In the genomic region with DNA sequence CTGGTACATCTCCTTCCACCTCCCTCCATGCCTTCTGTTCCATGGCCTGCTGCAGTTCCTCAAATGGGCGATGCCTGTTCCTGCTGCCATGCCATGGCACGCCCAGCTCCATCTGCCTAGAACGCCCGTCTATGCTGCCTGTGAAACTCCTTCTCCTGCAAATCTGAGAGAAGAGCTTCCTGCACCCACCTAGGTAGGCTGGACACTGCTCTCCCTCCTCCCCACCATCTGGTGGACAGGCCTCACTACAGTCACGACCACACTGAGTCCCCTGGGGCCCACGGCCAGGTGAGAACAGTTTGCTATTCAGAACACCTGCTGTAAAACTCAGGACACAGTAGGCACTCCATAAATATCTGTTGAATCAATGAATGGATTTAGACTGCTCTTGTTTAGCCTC, we compare ENCODE assay signal across 21 cellular contexts.
DNase-seq lines count a peak whose midpoint lies in the region; ATAC-seq, FAIRE-seq and TF ChIP-seq lines count a peak whose summit lies in the region.
"Had no signal": no experiment of that assay in that cellular context is flagged by ENCODE, and none has a peak within 500 bp of the region (broad histone marks: within the 10 kb centered on the region; RNA-seq: fewer than 3 reads in every experiment).

No MANE protein-coding gene starts in this region.

- TF ChIP-seq RAD21 in HepG2 (CRISPR knock-in tag; IDR thresholded peaks at IDR 0.05) = no peak

- H3K36me3 ChIP-seq in HepG2 (replicated peaks in 1 of 2; ENCODE audit: control insufficient read depth in 1 of 2, insufficient read depth in 2 of 2, low read length in 2 of 2) (no peaks in the 10 kb centered on the region), right lobe of liver (no peaks in the 10 kb centered on the region), bronchial epithelial cell (ENCODE audit: control insufficient read depth, insufficient read depth, low read length) (no peaks in the 10 kb centered on the region)
- H3K36me3 ChIP-seq: BE2C had no signal

- 39% methylated on average over 6 of the region's 6 CpGs for WGBS in HepG2 (ENCODE audit: low lambda C conversion rate)
- 42% methylated on average over 2 of the region's 6 CpGs for WGBS in right lobe of liver (ENCODE audit: insufficient coverage, low coverage, low lambda C conversion rate, missing lambda C conversion rate)

- DNase-seq in HepG2 (ENCODE audit: low spot score) (no peak), right lobe of liver (no peak), NCI-H2171 treated with DMSO at 0.1 percent for 48 hours (lab: John Stamatoyannopoulos, UW) (peak; percentile 56), bronchial epithelial cell (ENCODE audit: low read depth) (no peak), hypothalamus (lab: John Stamatoyannopoulos, UW) (no peak)
- DNase-seq: ACHN; BE2C; C1 segment of cervical spinal cord; CD4-positive, CD25-positive, alpha-beta regulatory T cell; CD8-positive, alpha-beta memory T cell; COR-L47; DMS153; DMS79; GDM1; GOT3; H9 had no signal

- H3K27ac ChIP-seq in HepG2 (ENCODE audit: extremely low read length, insufficient read depth, low read length) (no peak overlapping the region), right lobe of liver (no peak overlapping the region)

- H3K4me1 ChIP-seq in HepG2 (ENCODE audit: insufficient read depth, low read length) = no peaks in the 10 kb centered on the region
- no peaks in the 10 kb centered on the region for H3K4me1 ChIP-seq in right lobe of liver
- H3K4me1 ChIP-seq: BE2C had no signal

- TF ChIP-seq CTCF in HepG2 (CRISPR knock-in tag; IDR thresholded peaks at IDR 0.05) (no peak), right lobe of liver (IDR thresholded peaks at IDR 0.05) (no peak), bronchial epithelial cell (IDR thresholded peaks at IDR 0.05; ENCODE audit: insufficient read depth, low read length, severe bottlenecking) (no peak)

- FAIRE-seq in HepG2 (lab: Jason Lieb, UNC) (no peak), bronchial epithelial cell (lab: Jason Lieb, UNC) (peak; percentile 40)
- FAIRE-seq: A204.1, GM12892, GM18507 had no signal

- H4K20me1 ChIP-seq in HepG2 (ENCODE audit: insufficient read depth, low read length) = no peaks in the 10 kb centered on the region

- in situ Hi-C loops in HepG2 (cut with HindIII; ENCODE audit: extremely low pct_ligation_motif_present, low pct_unique_long_range_greater_than_20kb) = loop anchor here (25.0 kb wide), 1 partner anchor 137 kb away; no protein-coding TSS in a partner anchor

- TF ChIP-seq POLR2A in HepG2 (IDR thresholded peaks at IDR 0.05; ENCODE audit: insufficient read depth in 1 of 2, low read depth in 2 of 2, low read length in 2 of 2) = no peak
- no peak for TF ChIP-seq POLR2A in right lobe of liver (IDR thresholded peaks at IDR 0.05)

- no peaks in the 10 kb centered on the region for H3K79me2 ChIP-seq in HepG2 (ENCODE audit: insufficient read depth, low read length)

- H3K9ac ChIP-seq in HepG2 (ENCODE audit: insufficient read depth, low read depth, low read length) = no peak overlapping the region

- POLR2A ChIA-PET in HepG2 (lab: Yijun Ruan, JAX) = no interaction called here

- no peaks in the 10 kb centered on the region; a peak in 1 of 5 replicates for H3K27me3 ChIP-seq in HepG2 (ENCODE audit: control insufficient read depth in 1 of 2, insufficient read depth in 2 of 2, low read length in 2 of 2)
- H3K27me3 ChIP-seq in right lobe of liver = no peaks in the 10 kb centered on the region
- no peaks in the 10 kb centered on the region for H3K27me3 ChIP-seq in bronchial epithelial cell (ENCODE audit: control insufficient read depth, insufficient read depth, low read length)
- H3K27me3 ChIP-seq: BE2C had no signal

- no TSS peak for BruUV-seq in HepG2 (replicated peaks; lab: Mats Ljungman, UMichigan)

- H3K4me3 ChIP-seq in HepG2 (replicated peaks in 1 of 3; ENCODE audit: insufficient read depth in 1 of 3, low read depth in 2 of 3, low read length in 3 of 3) (no peak overlapping the region), right lobe of liver (no peak overlapping the region), bronchial epithelial cell (ENCODE audit: low read depth, low read length) (no peak overlapping the region)

- no peak overlapping the region for H3K4me2 ChIP-seq in HepG2 (ENCODE audit: low read depth, low read length)

- TF ChIP-seq EP300 in HepG2 (IDR thresholded peaks at IDR 0.05; ENCODE audit: low read depth in 2 of 2, low read length in 2 of 2) = no peak
- TF ChIP-seq EP300 in HepG2 (CRISPR knock-in tag; IDR thresholded peaks at IDR 0.05; ENCODE audit: borderline replicate concordance) = no peak

- no peak for ATAC-seq in HepG2
- no peak for ATAC-seq in right lobe of liver
- ATAC-seq in GM19395 (IDR thresholded peaks at IDR 0.05; ENCODE audit: unreplicated experiment) = no peak
- no peak for ATAC-seq in GM19035 (IDR thresholded peaks at IDR 0.05; ENCODE audit: unreplicated experiment)

- H3K9me3 ChIP-seq in HepG2 (ENCODE audit: low read length) (no peaks in the 10 kb centered on the region), right lobe of liver (no peaks in the 10 kb centered on the region)
- H3K9me3 ChIP-seq: BE2C had no signal

- H2AFZ ChIP-seq in HepG2 (ENCODE audit: low read length) = no peak overlapping the region

- CTCF ChIA-PET in HepG2 (lab: Yijun Ruan, JAX; ENCODE audit: low intra/inter-chr PET ratio, low total read pairs) = no interaction called here

- intact Hi-C loops in HepG2 (cut with micrococcal nuclease; ENCODE audit: unreplicated experiment) = no loop called here
- intact Hi-C loops in right lobe of liver (cut with DNase I) = no loop called here

TF ChIP-seq in HepG2, 621 proteins besides CTCF, POLR2A, EP300 and RAD21:
- TF ChIP-seq RBM39 (IDR thresholded peaks at IDR 0.05; ENCODE audit: low read depth, low read length, poor library complexity, severe bottlenecking) (no peak), ZNF263 (CRISPR knock-in tag; IDR thresholded peaks at IDR 0.05) (peak; percentile 62)
